20 cellular contexts compared by ENCODE assay signal in the genomic region with DNA sequence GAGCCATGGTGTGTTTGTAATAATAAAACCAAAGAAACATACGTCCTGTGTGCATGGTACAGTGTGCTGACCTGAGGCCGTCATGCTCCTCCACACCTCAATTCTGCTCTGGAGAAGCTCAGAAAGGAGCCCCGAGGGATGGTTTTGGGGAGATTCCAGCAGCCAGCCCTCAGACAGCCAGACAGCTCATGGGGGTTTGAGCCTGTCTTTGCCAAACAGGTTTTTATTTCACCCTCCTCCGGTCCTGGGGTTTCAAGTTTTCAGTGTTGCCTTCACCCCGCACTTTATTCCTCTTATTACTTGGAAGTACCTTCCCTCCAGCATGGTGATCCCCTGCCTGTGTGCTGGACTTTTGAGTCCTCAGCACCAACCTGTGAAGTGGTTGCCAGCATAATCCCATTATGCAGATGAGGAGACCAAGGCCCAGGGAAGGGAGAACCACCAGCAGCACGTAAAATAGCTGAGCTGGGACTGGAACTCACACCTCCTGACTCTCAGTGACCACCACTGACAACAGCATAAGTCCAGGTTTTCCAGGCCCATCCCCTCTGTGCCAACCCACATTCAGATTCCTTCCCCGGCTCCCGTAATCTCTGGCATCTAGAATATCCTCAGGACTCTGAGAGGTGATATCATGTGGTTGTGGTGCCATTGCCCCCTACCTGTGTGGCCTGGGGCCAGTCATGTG. TPM values are rescaled to one million over a fixed set of nuclear protein-coding genes. Genes with fewer than 3 reads are reported as not detected.
DNase-seq lines count a peak whose midpoint lies in the region; ATAC-seq and TF ChIP-seq lines count a peak whose summit lies in the region.
"Had no signal": no experiment of that assay in that cellular context is flagged by ENCODE, and none has a peak within 500 bp of the region (broad histone marks: within the 10 kb centered on the region; RNA-seq: fewer than 3 reads in every experiment).

No MANE protein-coding gene starts in this region.

- H3K23ac ChIP-seq in IMR-90 (ENCODE audit: low read depth, low read length) = no peak overlapping the region

- no peak overlapping the region for H3K14ac ChIP-seq in IMR-90 (replicated peaks; ENCODE audit: low read depth, low read length)

- no peak overlapping the region for H4K91ac ChIP-seq in IMR-90 (ENCODE audit: insufficient read depth, low read depth, low read length)

- H3K4me2 ChIP-seq in DOHH2 (ENCODE audit: low read length) (peak overlapping the region; percentile 34; the same call in 1 of the 2 replicates), IMR-90 (ENCODE audit: low read depth, low read length) (no peak overlapping the region), osteoblast (ENCODE audit: insufficient read depth, low read length) (no peak overlapping the region)

- no peak overlapping the region for H4K5ac ChIP-seq in IMR-90 (ENCODE audit: low read depth, low read length)

- no peak for TF ChIP-seq POLR2A in IMR-90 (IDR thresholded peaks at IDR 0.05; ENCODE audit: low read depth, low read length)

- peaks cover 12 to 13% of the 10 kb centered on the region in 2 experiments; a peak in 3 of 4 replicates for H3K79me1 ChIP-seq in IMR-90 (ENCODE audit: low read depth in 1 of 2, low read length in 2 of 2)

- intact Hi-C loops in IMR-90 (cut with micrococcal nuclease) (no loop called here), colonic mucosa (cut with DNase I) (loop anchor here (5.0 kb wide), 3 partner anchors 113 to 177 kb away; no protein-coding TSS in a partner anchor)

- H2AK9ac ChIP-seq in IMR-90 (replicated peaks; ENCODE audit: low read depth, low read length, poor library complexity) = no peak overlapping the region

- no peaks in the 10 kb centered on the region for H3K27me3 Mint-ChIP-seq in endodermal cell (ENCODE audit: insufficient read depth)

- H4K20me1 ChIP-seq in DOHH2 (ENCODE audit: control insufficient read depth, insufficient read depth, low read depth, low read length) (no peaks in the 10 kb centered on the region), IMR-90 (ENCODE audit: insufficient read depth, low read length) (no peaks in the 10 kb centered on the region), osteoblast (ENCODE audit: insufficient read depth, low read length) (no peaks in the 10 kb centered on the region)

- 90% methylated on average over 4 of the region's 8 CpGs; no CpG with 5 or more reads in 1 of the 2 experiments for WGBS in IMR-90 (ENCODE audit: extremely low coverage in 2 of 2, insufficient read length in 1 of 2), 2 experiments
- 82 to 84% methylated on average over 6 to 8 of the region's 8 CpGs for WGBS in endodermal cell (ENCODE audit: insufficient coverage in 1 of 2, insufficient read length in 1 of 2), 2 experiments

- H3K27ac ChIP-seq in DOHH2 (ENCODE audit: low read depth, low read length) (no peak overlapping the region), IMR-90 (ENCODE audit: insufficient read depth, low read length) (peak overlapping the region; percentile 19), endodermal cell (ENCODE audit: low read depth, low read length) (no peak overlapping the region), osteoblast (ENCODE audit: low read depth, low read length) (peak overlapping the region; percentile 22), colonic mucosa (no peak overlapping the region)

- no peak for ATAC-seq in IMR-90 (ENCODE audit: low read depth)

- H3K27me3 ChIP-seq in DOHH2 (ENCODE audit: control insufficient read depth, low read length) (no peaks in the 10 kb centered on the region), IMR-90 (ENCODE audit: control insufficient read depth, insufficient read depth, low read length) (no peaks in the 10 kb centered on the region), endodermal cell (ENCODE audit: control insufficient read depth, insufficient read depth, low read length, poor library complexity, severe bottlenecking) (no peaks in the 10 kb centered on the region), osteoblast (ENCODE audit: insufficient read depth, low read length) (no peaks in the 10 kb centered on the region), colonic mucosa (no peaks in the 10 kb centered on the region)
- H3K27me3 ChIP-seq: BE2C had no signal

- no peak overlapping the region for H3K56ac ChIP-seq in IMR-90 (ENCODE audit: extremely low read depth, insufficient read depth, low read length)

- H3K79me2 ChIP-seq in DOHH2 (ENCODE audit: control insufficient read depth, low read length) (no peaks in the 10 kb centered on the region), osteoblast (ENCODE audit: insufficient read depth, low read length) (no peaks in the 10 kb centered on the region)

- no peak overlapping the region for H2AK5ac ChIP-seq in IMR-90 (ENCODE audit: low read depth, low read length)

- H3K9me3 ChIP-seq in DOHH2 (ENCODE audit: control insufficient read depth, insufficient read depth, low read length) (no peaks in the 10 kb centered on the region), IMR-90 (ENCODE audit: control insufficient read depth, insufficient read depth, low read length) (no peaks in the 10 kb centered on the region), endodermal cell (ENCODE audit: control insufficient read depth, low read length) (no peaks in the 10 kb centered on the region), osteoblast (ENCODE audit: low read depth, low read length) (no peaks in the 10 kb centered on the region), colonic mucosa (no peaks in the 10 kb centered on the region)
- H3K9me3 ChIP-seq: BE2C had no signal

- H3K27ac Mint-ChIP-seq in endodermal cell = no peak overlapping the region
- H3K27ac Mint-ChIP-seq: CD4-positive, CD25-positive, alpha-beta regulatory T cell had no signal

- no peak overlapping the region for H2BK5ac ChIP-seq in IMR-90 (ENCODE audit: low read depth, low read length, poor library complexity, severe bottlenecking)

- no peaks in the 10 kb centered on the region for H3K36me3 Mint-ChIP-seq in endodermal cell (ENCODE audit: low read depth)
- H3K36me3 Mint-ChIP-seq: CD4-positive, CD25-positive, alpha-beta regulatory T cell had no signal

- H2AFZ ChIP-seq in IMR-90 (replicated peaks; ENCODE audit: low read length, poor library complexity) (no peak overlapping the region), osteoblast (ENCODE audit: low read length) (no peak overlapping the region)

- no peak overlapping the region for H3K4me3 ChIP-seq in DOHH2 (ENCODE audit: low read length)
- no peak overlapping the region for H3K4me3 ChIP-seq in IMR-90 (ENCODE audit: insufficient read depth, low read depth, low read length)
- no peak overlapping the region for H3K4me3 ChIP-seq in endodermal cell (ENCODE audit: low read length)
- no peak overlapping the region for H3K4me3 ChIP-seq in osteoblast (ENCODE audit: insufficient read depth, low read length)
- no peak overlapping the region for H3K4me3 ChIP-seq in colonic mucosa
- H3K4me3 ChIP-seq: GM12878 had no signal

- no peak overlapping the region for H2BK15ac ChIP-seq in IMR-90 (ENCODE audit: low read depth, low read length)

- DNase-seq in IMR-90 = no peak
- peak; percentile 57 for DNase-seq in endodermal cell
- no peak for DNase-seq in osteoblast (ENCODE audit: insufficient read length, low spot score, missing footprints)
- no peak for DNase-seq in colonic mucosa
- no peak for DNase-seq in KG1 (lab: John Stamatoyannopoulos, UW)
- no peak for DNase-seq in AG20443 (ENCODE audit: low spot score)
- DNase-seq: BE2C; CD4-positive, CD25-positive, alpha-beta regulatory T cell; EL; GOT3; KBM-7; MV-4-11; NCI-H1694 treated with DMSO at 0.1 percent for 48 hours; NCI-H2107; NCI-H510A; NCI-H748 treated with DMSO at 0.1 percent for 48 hours; RPMI8226; SIG-M5 had no signal

- POLR2A ChIA-PET in IMR-90 (lab: Charles Lee; ENCODE audit: unreplicated experiment) = no interaction called here

- H3K9me2 ChIP-seq in DOHH2 (replicated peaks; ENCODE audit: control insufficient read depth, low read length) = no peaks in the 10 kb centered on the region

- in situ Hi-C loops in IMR-90 (cut with MboI; ENCODE audit: low sequenced_read_pairs) = no loop called here

- no peaks in the 10 kb centered on the region for H3F3A ChIP-seq in DOHH2 (ENCODE audit: control insufficient read depth, insufficient read depth)

- no peaks in the 10 kb centered on the region for H3K36me3 ChIP-seq in DOHH2 (ENCODE audit: control insufficient read depth, low read length)
- H3K36me3 ChIP-seq in IMR-90 (ENCODE audit: control insufficient read depth, insufficient read depth, low read length) = peaks cover 71% of the 10 kb centered on the region
- H3K36me3 ChIP-seq in endodermal cell (ENCODE audit: control insufficient read depth, insufficient read depth, low read length) = no peaks in the 10 kb centered on the region
- H3K36me3 ChIP-seq in osteoblast (ENCODE audit: insufficient read depth, low read length) = peaks cover 73% of the 10 kb centered on the region
- H3K36me3 ChIP-seq in colonic mucosa = no peaks in the 10 kb centered on the region
- H3K36me3 ChIP-seq: BE2C had no signal

- no peaks in the 10 kb centered on the region for H3K9me3 Mint-ChIP-seq in endodermal cell

- no peak overlapping the region for H4K8ac ChIP-seq in IMR-90 (ENCODE audit: low read depth in 2 of 2, low read length in 2 of 2)

- no TSS peak for BruUV-seq in IMR-90 (replicated peaks; lab: Mats Ljungman, UMichigan)

- TF ChIP-seq CTCF in DOHH2 (IDR thresholded peaks at IDR 0.05; ENCODE audit: low read depth, low read length, poor library complexity, severe bottlenecking) (no peak), IMR-90 (conservative IDR thresholded peaks at IDR 0.05; ENCODE audit: low read depth, low read length) (no peak), endodermal cell (conservative IDR thresholded peaks at IDR 0.05) (no peak), osteoblast (IDR thresholded peaks at IDR 0.05; ENCODE audit: extremely low read depth, low read depth, low read length) (no peak), colonic mucosa (IDR thresholded peaks at IDR 0.05) (no peak)

- H3K9ac ChIP-seq in IMR-90 (ENCODE audit: low read depth, low read length) (no peak overlapping the region; the same call in 1 of the 2 replicates), endodermal cell (ENCODE audit: extremely low read depth, low read length, poor library complexity, severe bottlenecking) (no peak overlapping the region), colonic mucosa (ENCODE audit: low read depth in 2 of 2, low read length in 2 of 2) (no peak overlapping the region)

- CTCF ChIA-PET in IMR-90 (lab: Yijun Ruan, JAX) = interaction anchor here (0.7 kb wide), 1 partner anchor 12 kb away, joined by 3 read pairs; no protein-coding TSS in a partner anchor

- H3K9me1 ChIP-seq in IMR-90 (ENCODE audit: insufficient read depth, low read length) = peaks cover 14% of the 10 kb centered on the region

- peaks cover 17% of the 10 kb centered on the region for H3K4me1 ChIP-seq in DOHH2 (ENCODE audit: control insufficient read depth, low read length)
- H3K4me1 ChIP-seq in IMR-90 (ENCODE audit: control insufficient read depth, insufficient read depth, low read length) = peaks cover 15% of the 10 kb centered on the region
- H3K4me1 ChIP-seq in endodermal cell (ENCODE audit: control insufficient read depth, insufficient read depth, low read length) = no peaks in the 10 kb centered on the region
- H3K4me1 ChIP-seq in osteoblast (ENCODE audit: insufficient read depth, low read length) = peaks cover 14% of the 10 kb centered on the region
- no peaks in the 10 kb centered on the region for H3K4me1 ChIP-seq in colonic mucosa
- H3K4me1 ChIP-seq: BE2C had no signal

- TF ChIP-seq RAD21 in IMR-90 (IDR thresholded peaks at IDR 0.05; ENCODE audit: low read length) = no peak

- no peak overlapping the region for H3K4ac ChIP-seq in IMR-90 (ENCODE audit: low read depth, low read length)

- no peak overlapping the region for H2BK120ac ChIP-seq in IMR-90 (ENCODE audit: low read depth, low read length)

- dilution Hi-C loops in IMR-90 (cut with HindIII; ENCODE audit: low sequenced_read_pairs, unreplicated experiment) = no loop called here

- no peak overlapping the region for H3K4me3 Mint-ChIP-seq in endodermal cell
- H3K4me3 Mint-ChIP-seq: CD4-positive, CD25-positive, alpha-beta regulatory T cell had no signal

- H2BK20ac ChIP-seq in IMR-90 (ENCODE audit: low read depth, low read length) = no peak overlapping the region

- H3K4me1 Mint-ChIP-seq in endodermal cell = peaks cover 3% of the 10 kb centered on the region

- H3K18ac ChIP-seq in IMR-90 (ENCODE audit: low read depth, low read length) = no peak overlapping the region

RNA-seq across cellular contexts. Expression of a gene that starts 35.1 kb away (rescaled TPM):
- total RNA-seq in IMR-90 (2012; rRNA removed) = 483 and 618 TPM in 2 replicates
- polyA plus RNA-seq in IMR-90 (2012; rRNA removed) = 1,362 and 1,551 TPM in 2 replicates
- polyA plus RNA-seq in IMR-90 (2012; cell fraction: cytosol; rRNA removed) = 790 and 1,298 TPM in 2 replicates
- polyA plus RNA-seq in IMR-90 (2012; cell fraction: nucleus; rRNA removed; ENCODE audit: low replicate concordance) = 1,060 and 1,205 TPM in 2 replicates
- 1 to 10 TPM; 2.8 to 4.9 TPM for total RNA-seq in endodermal cell
- polyA plus RNA-seq in endodermal cell (2013, experiment 1 of 2) = 40.8 TPM
- 59.6 TPM for polyA plus RNA-seq in endodermal cell (2013, experiment 2 of 2)
- total RNA-seq in osteoblast = 1,700 and 2,120 TPM in 2 replicates
- total RNA-seq in colonic mucosa = 10 to 100 TPM; 47.5 to 63.3 TPM

Comparison
In these comparisons a context has a peak if more than half of its experiments do, and no peak if none do; other contexts are left out.
1. H3K27ac ChIP-seq: peak in IMR-90 (single experiment) and osteoblast (single experiment); none in DOHH2 (single experiment), endodermal cell (single experiment) and colonic mucosa (single experiment).